In genomic region chr5:115736004-115736689, GRCh38 we compare ENCODE assay signal across 1 cellular context.
TF ChIP-seq lines count a peak whose summit lies in the region.

No MANE protein-coding gene starts in this region.

TF ChIP-seq in WTC11, 78 proteins besides CTCF, POLR2A, EP300 and RAD21 (continued from another document):
- TF ChIP-seq PRDM15 (CRISPR knock-in tag; IDR thresholded peaks at IDR 0.05) (no peak), MLX (CRISPR knock-in tag; IDR thresholded peaks at IDR 0.05) (no peak), ZNF281 (CRISPR knock-in tag; IDR thresholded peaks at IDR 0.05) (no peak), NFE2L1 (CRISPR knock-in tag; IDR thresholded peaks at IDR 0.05) (no peak), ZNF416 (CRISPR knock-in tag; IDR thresholded peaks at IDR 0.05) (no peak), ZNF232 (CRISPR knock-in tag; IDR thresholded peaks at IDR 0.05) (no peak), NR2C2 (CRISPR knock-in tag; IDR thresholded peaks at IDR 0.05) (no peak), JUN (CRISPR knock-in tag; IDR thresholded peaks at IDR 0.05) (no peak), MXD4 (CRISPR knock-in tag; IDR thresholded peaks at IDR 0.05; ENCODE audit: borderline replicate concordance) (no peak)
TF ChIP-seq in WTC11: peak in this region for 0.
